Comparison of ENCODE assay signal across 13 cellular contexts in the genomic region with DNA sequence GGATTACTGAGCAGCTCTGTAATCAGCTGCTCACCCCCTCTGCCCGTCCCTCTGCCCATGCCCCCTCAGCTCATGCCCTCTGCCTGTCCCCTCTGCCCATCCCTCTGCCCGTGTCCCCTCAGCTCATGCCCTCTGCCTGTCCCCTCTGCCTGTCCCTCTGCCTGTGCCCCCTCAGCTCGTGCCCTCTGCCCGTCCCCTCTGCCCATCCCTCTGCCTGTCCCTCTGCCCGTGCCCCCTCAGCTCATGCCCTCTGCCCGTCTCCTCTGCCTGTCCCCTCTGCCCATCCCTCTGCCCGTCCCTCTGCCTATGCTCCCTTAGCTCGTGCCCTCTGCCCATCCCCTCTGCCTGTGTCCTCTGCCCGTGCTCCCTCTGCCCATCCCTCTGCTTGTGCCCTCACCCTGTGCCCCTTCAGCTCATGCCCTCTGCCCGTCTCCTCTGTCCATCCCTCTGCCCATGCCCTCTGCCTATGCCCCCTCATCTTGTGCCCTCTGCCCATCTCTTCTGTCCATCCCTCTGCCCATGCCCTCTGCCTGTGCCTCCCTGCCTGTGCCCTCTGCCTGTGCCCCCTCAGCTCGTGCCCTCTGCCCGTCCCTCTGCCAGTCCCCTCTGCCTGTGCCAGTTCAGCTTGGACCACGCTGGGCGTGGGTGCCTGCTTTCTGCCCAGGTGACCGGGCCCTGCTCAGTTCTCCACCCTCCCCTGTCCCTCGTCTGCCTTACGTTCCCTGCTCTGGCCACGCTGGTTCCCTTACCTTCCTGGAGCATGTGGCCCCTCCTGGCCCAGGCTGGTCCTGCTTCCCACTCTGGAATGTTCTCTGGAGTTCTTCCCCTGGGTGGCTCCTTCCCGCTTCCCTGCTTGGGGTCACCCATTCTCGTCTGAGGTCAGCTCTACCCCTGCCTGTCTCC.
"Had no signal": no experiment of that assay in that cellular context is flagged by ENCODE, and none has a peak within 500 bp of the region (broad histone marks: within the 10 kb centered on the region; RNA-seq: fewer than 3 reads in every experiment).

No MANE protein-coding gene starts in this region.

- H3K27ac Mint-ChIP-seq: activated CD4-positive, alpha-beta T cell treated with anti-CD3 and anti-CD28 coated beads, Interleukin-2, amount 10 ng/mL, durations not matched to agents 7 days and 5 days; activated T-helper 2 cell treated with anti-CD3 and anti-CD28 coated beads, Interferon-gamma antibody, Interleukin-2, Interleukin-4, amounts not matched to agents 10 μg/mL and 5 μg/mL and 100 μg/mL, durations not matched to agents 14 hours and 24 hours and 36 hours; stimulated activated naive CD8-positive, alpha-beta T cell treated with anti-CD3 and anti-CD28 coated beads, Interleukin-15, Interleukin-2, amounts not matched to agents 100 ng/mL and 50 ng/mL, for 24 hours had no signal

- H3K27me3 Mint-ChIP-seq: activated CD4-positive, alpha-beta T cell treated with anti-CD3 and anti-CD28 coated beads, Interleukin-2, amount 10 ng/mL, durations not matched to agents 7 days and 5 days; naive thymus-derived CD4-positive, alpha-beta T cell; stimulated activated naive CD8-positive, alpha-beta T cell treated with anti-CD3 and anti-CD28 coated beads, Interleukin-15, Interleukin-2, amounts not matched to agents 100 ng/mL and 50 ng/mL, for 24 hours had no signal

- H3K9me3 ChIP-seq: mucosa of descending colon, upper lobe of left lung had no signal

- H3K36me3 ChIP-seq: upper lobe of left lung had no signal

- H3K27ac ChIP-seq: upper lobe of left lung had no signal

- H3K4me1 Mint-ChIP-seq: activated CD4-positive, alpha-beta T cell treated with anti-CD3 and anti-CD28 coated beads, Interleukin-2, amount 10 ng/mL, durations not matched to agents 7 days and 5 days had no signal

- H3K27me3 ChIP-seq: upper lobe of left lung had no signal

- H3K4me3 Mint-ChIP-seq: activated CD4-positive, alpha-beta T cell treated with anti-CD3 and anti-CD28 coated beads, Interleukin-2, amount 10 ng/mL, durations not matched to agents 7 days and 5 days; naive thymus-derived CD4-positive, alpha-beta T cell; stimulated activated naive CD8-positive, alpha-beta T cell treated with anti-CD3 and anti-CD28 coated beads, Interleukin-15, Interleukin-2, amounts not matched to agents 100 ng/mL and 50 ng/mL, for 24 hours had no signal

- ATAC-seq: esophagus mucosa, mucosa of descending colon had no signal

- DNase-seq: activated CD4-positive, alpha-beta T cell treated with anti-CD3 and anti-CD28 coated beads, Interleukin-2, amount 10 ng/mL, durations not matched to agents 7 days and 5 days; activated naive CD4-positive, alpha-beta T cell treated with anti-CD3 and anti-CD28 coated beads, Interleukin-2, amount 50 U/mL, for 16 hours; activated T-cell treated with anti-CD3 and anti-CD28 coated beads for 4 hours; islet precursor cell; naive thymus-derived CD4-positive, alpha-beta T cell; occipital lobe; stimulated activated CD4-positive, alpha-beta T cell treated with anti-CD3 and anti-CD28 coated beads, Interleukin-2, amount 100 ng/mL, for 48 hours; T-helper 9 cell had no signal

- H3K9me3 Mint-ChIP-seq: activated CD4-positive, alpha-beta T cell treated with anti-CD3 and anti-CD28 coated beads, Interleukin-2, amount 10 ng/mL, durations not matched to agents 7 days and 5 days; activated T-helper 2 cell treated with anti-CD3 and anti-CD28 coated beads, Interferon-gamma antibody, Interleukin-2, Interleukin-4, amounts not matched to agents 10 μg/mL and 5 μg/mL and 100 μg/mL, durations not matched to agents 14 hours and 24 hours and 36 hours; naive thymus-derived CD4-positive, alpha-beta T cell; stimulated activated naive CD8-positive, alpha-beta T cell treated with anti-CD3 and anti-CD28 coated beads, Interleukin-15, Interleukin-2, amounts not matched to agents 100 ng/mL and 50 ng/mL, for 24 hours had no signal

- H3K4me3 ChIP-seq: mucosa of descending colon, upper lobe of left lung had no signal
